27 cellular contexts compared by ENCODE assay signal in the genomic region with DNA sequence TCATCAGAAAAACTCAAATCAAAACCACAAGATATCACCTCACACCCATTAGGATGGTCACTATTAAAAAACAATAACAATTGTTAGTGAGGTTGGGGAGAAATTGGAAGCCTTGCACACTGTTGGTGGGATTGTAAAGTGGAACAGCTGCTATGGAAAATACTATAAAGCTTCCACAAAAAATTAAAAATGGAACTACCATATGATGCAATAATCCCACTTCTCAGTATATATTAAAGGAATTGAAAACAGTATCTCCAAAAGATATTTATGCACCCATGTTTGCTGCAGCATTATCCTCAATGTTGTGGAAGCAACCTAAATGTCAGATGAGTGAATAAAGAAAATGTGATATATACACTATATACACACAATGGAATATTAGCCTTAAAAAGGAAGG. TPM values are rescaled to one million over a fixed set of nuclear protein-coding genes. Genes with fewer than 3 reads are reported as not detected.
"Had no signal": no experiment of that assay in that cellular context is flagged by ENCODE, and none has a peak within 500 bp of the region (broad histone marks: within the 10 kb centered on the region; RNA-seq: fewer than 3 reads in every experiment).

No MANE protein-coding gene starts in this region.

- H3K36me3 ChIP-seq: brain microvascular endothelial cell, SJSA1 had no signal

- ATAC-seq: activated CD4-positive, CD25-positive, alpha-beta regulatory T cell treated with anti-CD3 and anti-CD28 coated beads, Interleukin-2, amount 50 U/mL, for 24 hours; WTC11 had no signal

- DNase-seq: activated CD4-positive, alpha-beta memory T cell treated with anti-CD3 and anti-CD28 coated beads for 36 hours; activated CD4-positive, alpha-beta T cell treated with anti-CD3 and anti-CD28 coated beads for 4 hours; activated CD4-positive, alpha-beta T cell treated with anti-CD3 and anti-CD28 coated beads, Interleukin-2, amount 50 U/mL, for 1 hour; activated CD8-positive, alpha-beta memory T cell treated with anti-CD3 and anti-CD28 coated beads, Interleukin-2, amount 50 U/mL, for 48 hours; activated effector memory CD4-positive, alpha-beta T cell treated with anti-CD3 and anti-CD28 coated beads, Interleukin-2, amount 50 U/mL, for 16 hours; activated naive CD4-positive, alpha-beta T cell; activated naive CD4-positive, alpha-beta T cell treated with anti-CD3 and anti-CD28 coated beads, Interleukin-2, amount 50 U/mL, for 16 hours; activated naive CD8-positive, alpha-beta T cell treated with anti-CD3 and anti-CD28 coated beads for 36 hours; activated T-cell treated with anti-CD3 and anti-CD28 coated beads, Interleukin-2, amount 50 U/mL, for 48 hours; amniotic stem cell; aorta; brain microvascular endothelial cell; NCI-H1048; NCI-H1105 treated with DMSO at 0.1 percent for 48 hours; NCI-H1436; NCI-H1694 treated with DMSO at 0.1 percent for 48 hours; NCI-H2029; NCI-H345; NCI-H524 treated with DMSO at 0.1 percent for 48 hours; NCI-H748 treated with DMSO at 0.1 percent for 48 hours; NK-92 treated with Interleukin-12 subunit alpha and Interleukin-12 subunit beta, amount 100 ng/mL, for 24 hours; SHP77 treated with DMSO at 0.1 percent for 48 hours; SK-N-SH had no signal

- H3K27me3 ChIP-seq: brain microvascular endothelial cell, SJSA1 had no signal

- H3K4me2 ChIP-seq: SK-N-SH had no signal

- H3K9me3 ChIP-seq: SJSA1, SK-N-SH had no signal

- H3K4me3 ChIP-seq: SJSA1 had no signal

- H3K9ac ChIP-seq: SK-N-SH had no signal

- H3K27ac ChIP-seq: brain microvascular endothelial cell had no signal

RNA-seq across cellular contexts. Expression of gene ADRA1B, which starts 14.5 kb away (rescaled TPM):
- total RNA-seq: activated CD4-positive, alpha-beta memory T cell treated with anti-CD3 and anti-CD28 coated beads for 36 hours; activated naive CD8-positive, alpha-beta T cell treated with anti-CD3 and anti-CD28 coated beads for 36 hours; RPMI7951 had no signal
